Comparison of ENCODE assay signal across 1 cellular context in the genomic region with DNA sequence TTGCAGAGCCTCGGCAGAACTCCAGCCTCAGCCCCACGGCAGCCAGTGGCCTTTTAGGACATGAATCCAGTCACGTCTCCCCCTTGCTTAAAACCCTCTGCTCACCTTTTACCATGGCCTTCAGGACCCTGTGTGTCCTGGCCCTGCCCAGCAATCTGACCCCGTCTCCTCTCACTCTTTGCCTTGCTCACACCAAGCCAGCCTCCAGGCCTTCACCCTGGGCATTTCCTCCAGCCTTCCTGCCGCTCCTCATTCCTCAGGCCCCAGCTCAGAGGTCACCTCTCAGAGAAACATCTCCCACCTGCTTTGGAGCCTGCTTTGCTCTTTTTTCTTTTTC.
TF ChIP-seq lines count a peak whose summit lies in the region.

No MANE protein-coding gene starts in this region.

TF ChIP-seq in HepG2, 621 proteins besides CTCF, POLR2A, EP300 and RAD21 (continues in another document):
- TF ChIP-seq ZNF496 (CRISPR knock-in tag; IDR thresholded peaks at IDR 0.05; ENCODE audit: insufficient replicate concordance): no peak
- no peak for TF ChIP-seq SP4 (CRISPR knock-in tag; IDR thresholded peaks at IDR 0.05)
- no peak for TF ChIP-seq FOSL1 (CRISPR knock-in tag; IDR thresholded peaks at IDR 0.05; ENCODE audit: borderline replicate concordance)
- no peak for TF ChIP-seq MYNN (CRISPR knock-in tag; IDR thresholded peaks at IDR 0.05; ENCODE audit: low read depth)
- TF ChIP-seq CEBPG (CRISPR knock-in tag; IDR thresholded peaks at IDR 0.05): no peak
- TF ChIP-seq, protein P1, sequence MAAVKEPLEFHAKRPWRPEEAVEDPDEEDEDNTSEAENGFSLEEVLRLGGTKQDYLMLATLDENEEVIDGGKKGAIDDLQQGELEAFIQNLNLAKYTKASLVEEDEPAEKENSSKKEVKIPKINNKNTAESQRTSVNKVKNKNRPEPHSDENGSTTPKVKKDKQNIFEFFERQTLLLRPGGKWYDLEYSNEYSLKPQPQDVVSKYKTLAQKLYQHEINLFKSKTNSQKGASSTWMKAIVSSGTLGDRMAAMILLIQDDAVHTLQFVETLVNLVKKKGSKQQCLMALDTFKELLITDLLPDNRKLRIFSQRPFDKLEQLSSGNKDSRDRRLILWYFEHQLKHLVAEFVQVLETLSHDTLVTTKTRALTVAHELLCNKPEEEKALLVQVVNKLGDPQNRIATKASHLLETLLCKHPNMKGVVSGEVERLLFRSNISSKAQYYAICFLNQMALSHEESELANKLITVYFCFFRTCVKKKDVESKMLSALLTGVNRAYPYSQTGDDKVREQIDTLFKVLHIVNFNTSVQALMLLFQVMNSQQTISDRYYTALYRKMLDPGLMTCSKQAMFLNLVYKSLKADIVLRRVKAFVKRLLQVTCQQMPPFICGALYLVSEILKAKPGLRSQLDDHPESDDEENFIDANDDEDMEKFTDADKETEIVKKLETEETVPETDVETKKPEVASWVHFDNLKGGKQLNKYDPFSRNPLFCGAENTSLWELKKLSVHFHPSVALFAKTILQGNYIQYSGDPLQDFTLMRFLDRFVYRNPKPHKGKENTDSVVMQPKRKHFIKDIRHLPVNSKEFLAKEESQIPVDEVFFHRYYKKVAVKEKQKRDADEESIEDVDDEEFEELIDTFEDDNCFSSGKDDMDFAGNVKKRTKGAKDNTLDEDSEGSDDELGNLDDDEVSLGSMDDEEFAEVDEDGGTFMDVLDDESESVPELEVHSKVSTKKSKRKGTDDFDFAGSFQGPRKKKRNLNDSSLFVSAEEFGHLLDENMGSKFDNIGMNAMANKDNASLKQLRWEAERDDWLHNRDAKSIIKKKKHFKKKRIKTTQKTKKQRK (IDR thresholded peaks at IDR 0.05; ENCODE audit: low read length): no peak
- TF ChIP-seq ZNF788 (CRISPR knock-in tag; IDR thresholded peaks at IDR 0.05; ENCODE audit: borderline replicate concordance): 0 out of 2 replicates have a peak, but pooled peaks have one; percentile 50
- TF ChIP-seq ZNF549 (CRISPR knock-in tag; IDR thresholded peaks at IDR 0.05): no peak
- TF ChIP-seq, protein P2, sequence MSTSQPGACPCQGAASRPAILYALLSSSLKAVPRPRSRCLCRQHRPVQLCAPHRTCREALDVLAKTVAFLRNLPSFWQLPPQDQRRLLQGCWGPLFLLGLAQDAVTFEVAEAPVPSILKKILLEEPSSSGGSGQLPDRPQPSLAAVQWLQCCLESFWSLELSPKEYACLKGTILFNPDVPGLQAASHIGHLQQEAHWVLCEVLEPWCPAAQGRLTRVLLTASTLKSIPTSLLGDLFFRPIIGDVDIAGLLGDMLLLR (CRISPR knock-in tag; IDR thresholded peaks at IDR 0.05): 0 out of 2 replicates have a peak, but pooled peaks have one; percentile 1
- no peak for TF ChIP-seq BCL6 (CRISPR knock-in tag; IDR thresholded peaks at IDR 0.05)
- TF ChIP-seq ZSCAN9 (CRISPR knock-in tag; IDR thresholded peaks at IDR 0.05; ENCODE audit: borderline replicate concordance): no peak
- TF ChIP-seq NFE2 (CRISPR knock-in tag; IDR thresholded peaks at IDR 0.05): no peak
- no peak for TF ChIP-seq NR1H2 (CRISPR knock-in tag; IDR thresholded peaks at IDR 0.05; ENCODE audit: borderline replicate concordance, low read depth)
- no peak for TF ChIP-seq PHB2 (IDR thresholded peaks at IDR 0.05; ENCODE audit: partially characterized antibody)
- TF ChIP-seq ZC3H4 (CRISPR knock-in tag; IDR thresholded peaks at IDR 0.05; ENCODE audit: borderline replicate concordance): no peak
- TF ChIP-seq ARNTL (CRISPR knock-in tag; IDR thresholded peaks at IDR 0.05): 0 out of 2 replicates have a peak, but pooled peaks have one; percentile 11
- no peak for TF ChIP-seq RXRB (CRISPR knock-in tag; IDR thresholded peaks at IDR 0.05; ENCODE audit: borderline replicate concordance)
- no peak for TF ChIP-seq SPEN (CRISPR knock-in tag; IDR thresholded peaks at IDR 0.05; ENCODE audit: low read depth)
- TF ChIP-seq SP140L (CRISPR knock-in tag; IDR thresholded peaks at IDR 0.05; ENCODE audit: borderline replicate concordance): no peak
- TF ChIP-seq DPF2 (CRISPR knock-in tag; IDR thresholded peaks at IDR 0.05; ENCODE audit: borderline replicate concordance, low read depth): 0 out of 2 replicates have a peak, but pooled peaks have one; percentile 24
- no peak for TF ChIP-seq SIX4 (CRISPR knock-in tag; IDR thresholded peaks at IDR 0.05)
- no peak for TF ChIP-seq ZNF7 (CRISPR knock-in tag; IDR thresholded peaks at IDR 0.05)
- no peak for TF ChIP-seq ZBTB21 (CRISPR knock-in tag; IDR thresholded peaks at IDR 0.05)
- no peak for TF ChIP-seq MTF1 (CRISPR knock-in tag; IDR thresholded peaks at IDR 0.05)
- TF ChIP-seq RNF2 (conservative IDR thresholded peaks at IDR 0.05; ENCODE audit: low read depth): no peak
- TF ChIP-seq, protein P3, sequence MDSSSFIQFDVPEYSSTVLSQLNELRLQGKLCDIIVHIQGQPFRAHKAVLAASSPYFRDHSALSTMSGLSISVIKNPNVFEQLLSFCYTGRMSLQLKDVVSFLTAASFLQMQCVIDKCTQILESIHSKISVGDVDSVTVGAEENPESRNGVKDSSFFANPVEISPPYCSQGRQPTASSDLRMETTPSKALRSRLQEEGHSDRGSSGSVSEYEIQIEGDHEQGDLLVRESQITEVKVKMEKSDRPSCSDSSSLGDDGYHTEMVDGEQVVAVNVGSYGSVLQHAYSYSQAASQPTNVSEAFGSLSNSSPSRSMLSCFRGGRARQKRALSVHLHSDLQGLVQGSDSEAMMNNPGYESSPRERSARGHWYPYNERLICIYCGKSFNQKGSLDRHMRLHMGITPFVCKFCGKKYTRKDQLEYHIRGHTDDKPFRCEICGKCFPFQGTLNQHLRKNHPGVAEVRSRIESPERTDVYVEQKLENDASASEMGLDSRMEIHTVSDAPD (CRISPR knock-in tag; IDR thresholded peaks at IDR 0.05): no peak
- no peak for TF ChIP-seq ZNF703 (CRISPR knock-in tag; IDR thresholded peaks at IDR 0.05; ENCODE audit: borderline replicate concordance)
- TF ChIP-seq, protein P4, sequence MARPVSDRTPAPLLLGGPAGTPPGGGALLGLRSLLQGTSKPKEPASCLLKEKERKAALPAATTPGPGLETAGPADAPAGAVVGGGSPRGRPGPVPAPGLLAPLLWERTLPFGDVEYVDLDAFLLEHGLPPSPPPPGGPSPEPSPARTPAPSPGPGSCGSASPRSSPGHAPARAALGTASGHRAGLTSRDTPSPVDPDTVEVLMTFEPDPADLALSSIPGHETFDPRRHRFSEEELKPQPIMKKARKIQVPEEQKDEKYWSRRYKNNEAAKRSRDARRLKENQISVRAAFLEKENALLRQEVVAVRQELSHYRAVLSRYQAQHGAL (CRISPR knock-in tag; IDR thresholded peaks at IDR 0.05; ENCODE audit: not compliant biosample characterization): no peak
- TF ChIP-seq, protein P5, sequence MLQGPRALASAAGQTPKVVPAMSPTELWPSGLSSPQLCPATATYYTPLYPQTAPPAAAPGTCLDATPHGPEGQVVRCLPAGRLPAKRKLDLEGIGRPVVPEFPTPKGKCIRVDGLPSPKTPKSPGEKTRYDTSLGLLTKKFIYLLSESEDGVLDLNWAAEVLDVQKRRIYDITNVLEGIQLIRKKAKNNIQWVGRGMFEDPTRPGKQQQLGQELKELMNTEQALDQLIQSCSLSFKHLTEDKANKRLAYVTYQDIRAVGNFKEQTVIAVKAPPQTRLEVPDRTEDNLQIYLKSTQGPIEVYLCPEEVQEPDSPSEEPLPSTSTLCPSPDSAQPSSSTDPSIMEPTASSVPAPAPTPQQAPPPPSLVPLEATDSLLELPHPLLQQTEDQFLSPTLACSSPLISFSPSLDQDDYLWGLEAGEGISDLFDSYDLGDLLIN (CRISPR knock-in tag; IDR thresholded peaks at IDR 0.05; ENCODE audit: borderline replicate concordance): no peak
- TF ChIP-seq TCF12 (IDR thresholded peaks at IDR 0.05): no peak
- no peak for TF ChIP-seq TCF12 (CRISPR knock-in tag; IDR thresholded peaks at IDR 0.05)
- TF ChIP-seq RBM22 (optimal IDR thresholded peaks at IDR 0.05; ENCODE audit: low read length): no peak
- TF ChIP-seq ZNF746 (CRISPR knock-in tag; IDR thresholded peaks at IDR 0.05): 0 out of 2 replicates have a peak, but pooled peaks have one; percentile 14
- no peak for TF ChIP-seq ZNF552 (CRISPR knock-in tag; IDR thresholded peaks at IDR 0.05; ENCODE audit: borderline replicate concordance)
- TF ChIP-seq, protein P6, sequence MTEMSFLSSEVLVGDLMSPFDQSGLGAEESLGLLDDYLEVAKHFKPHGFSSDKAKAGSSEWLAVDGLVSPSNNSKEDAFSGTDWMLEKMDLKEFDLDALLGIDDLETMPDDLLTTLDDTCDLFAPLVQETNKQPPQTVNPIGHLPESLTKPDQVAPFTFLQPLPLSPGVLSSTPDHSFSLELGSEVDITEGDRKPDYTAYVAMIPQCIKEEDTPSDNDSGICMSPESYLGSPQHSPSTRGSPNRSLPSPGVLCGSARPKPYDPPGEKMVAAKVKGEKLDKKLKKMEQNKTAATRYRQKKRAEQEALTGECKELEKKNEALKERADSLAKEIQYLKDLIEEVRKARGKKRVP (CRISPR knock-in tag; IDR thresholded peaks at IDR 0.05): no peak
- TF ChIP-seq, protein P7, sequence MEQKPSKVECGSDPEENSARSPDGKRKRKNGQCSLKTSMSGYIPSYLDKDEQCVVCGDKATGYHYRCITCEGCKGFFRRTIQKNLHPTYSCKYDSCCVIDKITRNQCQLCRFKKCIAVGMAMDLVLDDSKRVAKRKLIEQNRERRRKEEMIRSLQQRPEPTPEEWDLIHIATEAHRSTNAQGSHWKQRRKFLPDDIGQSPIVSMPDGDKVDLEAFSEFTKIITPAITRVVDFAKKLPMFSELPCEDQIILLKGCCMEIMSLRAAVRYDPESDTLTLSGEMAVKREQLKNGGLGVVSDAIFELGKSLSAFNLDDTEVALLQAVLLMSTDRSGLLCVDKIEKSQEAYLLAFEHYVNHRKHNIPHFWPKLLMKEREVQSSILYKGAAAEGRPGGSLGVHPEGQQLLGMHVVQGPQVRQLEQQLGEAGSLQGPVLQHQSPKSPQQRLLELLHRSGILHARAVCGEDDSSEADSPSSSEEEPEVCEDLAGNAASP (CRISPR knock-in tag; IDR thresholded peaks at IDR 0.05; ENCODE audit: borderline replicate concordance): no peak
- TF ChIP-seq, protein P8, sequence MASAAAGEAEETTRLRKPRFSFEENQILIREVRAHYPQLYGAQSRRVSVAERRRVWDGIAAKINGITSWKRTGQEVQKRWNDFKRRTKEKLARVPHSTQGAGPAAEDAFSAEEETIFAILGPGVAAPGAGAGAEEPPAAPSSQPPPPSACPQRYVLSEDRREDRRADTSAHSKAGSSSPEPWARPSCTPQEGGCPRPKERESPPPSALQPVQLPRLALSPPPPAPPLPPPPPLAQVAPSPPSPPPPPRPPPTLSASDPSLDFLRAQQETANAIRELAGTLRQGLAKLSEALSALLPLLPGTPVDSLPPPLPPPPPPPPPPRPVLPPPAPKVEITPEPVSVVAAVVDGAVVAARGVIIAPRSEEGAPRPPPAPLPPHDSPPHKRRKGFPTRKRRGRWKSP (CRISPR knock-in tag; IDR thresholded peaks at IDR 0.05): no peak
- TF ChIP-seq ZNF709 (CRISPR knock-in tag; IDR thresholded peaks at IDR 0.05): no peak
- TF ChIP-seq, protein P9, sequence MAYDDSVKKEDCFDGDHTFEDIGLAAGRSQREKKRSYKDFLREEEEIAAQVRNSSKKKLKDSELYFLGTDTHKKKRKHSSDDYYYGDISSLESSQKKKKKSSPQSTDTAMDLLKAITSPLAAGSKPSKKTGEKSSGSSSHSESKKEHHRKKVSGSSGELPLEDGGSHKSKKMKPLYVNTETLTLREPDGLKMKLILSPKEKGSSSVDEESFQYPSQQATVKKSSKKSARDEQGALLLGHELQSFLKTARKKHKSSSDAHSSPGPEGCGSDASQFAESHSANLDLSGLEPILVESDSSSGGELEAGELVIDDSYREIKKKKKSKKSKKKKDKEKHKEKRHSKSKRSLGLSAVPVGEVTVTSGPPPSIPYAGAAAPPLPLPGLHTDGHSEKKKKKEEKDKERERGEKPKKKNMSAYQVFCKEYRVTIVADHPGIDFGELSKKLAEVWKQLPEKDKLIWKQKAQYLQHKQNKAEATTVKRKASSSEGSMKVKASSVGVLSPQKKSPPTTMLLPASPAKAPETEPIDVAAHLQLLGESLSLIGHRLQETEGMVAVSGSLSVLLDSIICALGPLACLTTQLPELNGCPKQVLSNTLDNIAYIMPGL (CRISPR knock-in tag; IDR thresholded peaks at IDR 0.05; ENCODE audit: borderline replicate concordance in 1 of 2, low read depth in 1 of 2): no peak
- no peak for TF ChIP-seq SMAD3 (CRISPR knock-in tag; IDR thresholded peaks at IDR 0.05)
- no peak for TF ChIP-seq ZBTB3 (CRISPR knock-in tag; IDR thresholded peaks at IDR 0.05; ENCODE audit: borderline replicate concordance, low read depth)
